Comparison of ENCODE assay signal across 8 cellular contexts in genomic region chrX:2697741-2698294, GRCh38. TPM values are rescaled to one million over a fixed set of nuclear protein-coding genes. Genes with fewer than 3 reads are reported as not detected.
A peak's percentile ranks its signal among the peaks of the same experiment; 100 is the strongest.
DNase-seq lines count a peak whose midpoint lies in the region; ATAC-seq and TF ChIP-seq lines count a peak whose summit lies in the region.
"Had no signal": no experiment of that assay in that cellular context is flagged by ENCODE, and none has a peak within 500 bp of the region (broad histone marks: within the 10 kb centered on the region; RNA-seq: fewer than 3 reads in every experiment).

No MANE protein-coding gene starts in this region.

- H3K4me3 ChIP-seq in effector memory CD4-positive, alpha-beta T cell (ENCODE audit: insufficient read depth, low read depth, low read length, poor library complexity, severe bottlenecking), result peak overlapping the region; percentile 30
- peak overlapping the region in 1 of 8 donors; percentile 45 for H3K4me3 ChIP-seq in spleen

- H3K9me3 ChIP-seq in effector memory CD4-positive, alpha-beta T cell (ENCODE audit: control insufficient read depth, low read length), result no peaks in the 10 kb centered on the region
- no peaks in the 10 kb centered on the region for H3K9me3 ChIP-seq in spleen

- TF ChIP-seq CTCF in spleen (IDR thresholded peaks at IDR 0.05 in 8 of 11, conservative IDR thresholded peaks at IDR 0.05 in 3 of 11), result no peak

- 43 to 54% (median 46%) methylated on average over 9 of the region's 9 CpGs for WGBS in spleen, 5 donors

- no peak for TF ChIP-seq POLR2A in spleen (IDR thresholded peaks at IDR 0.05)

- DNase-seq in effector memory CD4-positive, alpha-beta T cell, result no peak
- no peak for DNase-seq in spleen
- no peak for DNase-seq in NK-92 (lab: John Stamatoyannopoulos, UW; ENCODE audit: unreplicated experiment)
- DNase-seq in C1 segment of cervical spinal cord (lab: John Stamatoyannopoulos, UW), result no peak
- DNase-seq in SIG-M5 (lab: John Stamatoyannopoulos, UW), result no peak
- DNase-seq: stimulated activated CD4-positive, alpha-beta T cell treated with anti-CD3 and anti-CD28 coated beads, Interleukin-2, amount 100 ng/mL, for 48 hours had no signal

- peak overlapping the region; percentile 59 for H3K27ac ChIP-seq in effector memory CD4-positive, alpha-beta T cell (ENCODE audit: insufficient read depth, low read length, poor library complexity, severe bottlenecking)
- peak overlapping the region in 5 of 8 donors; percentile 1 to 88 (median 74) for H3K27ac ChIP-seq in spleen

- H3K27me3 ChIP-seq in effector memory CD4-positive, alpha-beta T cell (replicated peaks; ENCODE audit: control insufficient read depth, insufficient read depth, low read length, poor library complexity, severe bottlenecking), result no peaks in the 10 kb centered on the region
- H3K27me3 ChIP-seq in spleen (replicated peaks in 1 of 7), result no peaks in the 10 kb centered on the region

- peaks cover 71% of the 10 kb centered on the region for H3K4me1 ChIP-seq in effector memory CD4-positive, alpha-beta T cell (ENCODE audit: control insufficient read depth, insufficient read depth, low read length, poor library complexity, severe bottlenecking)
- H3K4me1 ChIP-seq in spleen, result peaks cover 41 to 99% (median 89%) of the 10 kb centered on the region in 6 donors

- ATAC-seq in GM18909 (IDR thresholded peaks at IDR 0.05; ENCODE audit: poor library complexity, unreplicated experiment), result peak; percentile 41
- peak; percentile 48 for ATAC-seq in HG03571 (IDR thresholded peaks at IDR 0.05; ENCODE audit: unreplicated experiment)

- intact Hi-C loops in spleen (cut with DNase I; ENCODE audit: low total_unique reads), result loop anchor here (10.0 kb wide), 1 partner anchor 203 kb away; no protein-coding TSS in a partner anchor

- H3K36me3 ChIP-seq in effector memory CD4-positive, alpha-beta T cell (ENCODE audit: control insufficient read depth, insufficient read depth, low read length), result no peaks in the 10 kb centered on the region
- peaks cover 0 to 28% (median 0%) of the 10 kb centered on the region in 6 donors for H3K36me3 ChIP-seq in spleen

RNA-seq across cellular contexts. Expression of gene CD99, which starts 6.7 kb away (rescaled TPM):
- 100 to 1,000 TPM; 109 to 316 (median 180) TPM for total RNA-seq in spleen
- 100 to 1,000 TPM; 101 to 219 (median 189) TPM for polyA plus RNA-seq in spleen

RNA-seq across cellular contexts. Expression of gene XG, which starts 54.0 kb away (rescaled TPM):
- under 1 TPM in 3 of 7 donors, not detected in 4; 0.19 to 0.87 (median 0.32) TPM for total RNA-seq in spleen
- under 1 TPM; 0.03 to 0.22 (median 0.15) TPM for polyA plus RNA-seq in spleen
